ENCODE assay signal across 11 cellular contexts in the genomic region with DNA sequence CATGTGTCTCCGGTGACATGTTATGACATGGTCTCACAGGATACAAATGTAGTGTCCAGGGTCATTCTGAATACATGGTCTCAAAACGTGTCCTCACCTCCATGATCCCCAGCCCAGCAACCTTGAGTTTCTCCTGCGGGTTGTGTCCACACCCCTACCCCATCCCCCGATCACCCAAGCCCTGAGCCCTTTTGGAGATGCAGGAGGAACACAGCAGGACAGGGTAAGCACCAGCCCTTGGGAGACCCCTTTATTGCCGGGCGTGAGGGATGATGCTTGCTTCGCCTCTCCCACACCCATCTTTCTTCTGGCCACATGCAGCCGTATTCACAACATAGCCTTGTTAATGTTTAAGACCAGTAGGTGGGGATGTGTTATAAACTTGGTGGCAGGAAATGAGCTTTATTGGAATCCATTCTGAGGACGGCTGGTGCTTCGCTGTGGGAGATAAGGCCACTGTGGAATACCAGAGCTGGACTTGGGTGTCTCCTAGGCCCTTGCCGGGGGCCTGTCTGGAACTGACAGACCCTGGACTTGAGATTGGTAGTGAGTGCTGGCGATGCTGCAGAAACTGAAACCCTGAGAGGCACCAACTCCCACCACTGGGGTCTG. TPM values are rescaled to one million over a fixed set of nuclear protein-coding genes. Genes with fewer than 3 reads are reported as not detected.
DNase-seq lines count a peak whose midpoint lies in the region; ATAC-seq and TF ChIP-seq lines count a peak whose summit lies in the region.
"Had no signal": no experiment of that assay in that cellular context is flagged by ENCODE, and none has a peak within 500 bp of the region (broad histone marks: within the 10 kb centered on the region; RNA-seq: fewer than 3 reads in every experiment).

No MANE protein-coding gene starts in this region.

- intact Hi-C loops in breast epithelium (cut with DNase I; ENCODE audit: low total_unique reads) (no loop called here), testis (cut with DNase I; ENCODE audit: low total_unique reads) (no loop called here)

- no peak for ATAC-seq in GM21528 (IDR thresholded peaks at IDR 0.05; ENCODE audit: low FRiP score, unreplicated experiment)
- ATAC-seq: gastroesophageal sphincter had no signal

- H3K27me3 ChIP-seq in breast epithelium (peaks cover 6 to 75% of the 10 kb centered on the region in 2 donors), testis (no peaks in the 10 kb centered on the region)

- WGBS in testis, 2 donors: 40 to 49% methylated on average over 9 to 12 of the region's 12 CpGs

- peak; percentile 74 to 88 for DNase-seq in T47D (ENCODE audit: low read depth in 1 of 2, low spot score in 1 of 2)
- no peak for DNase-seq in breast epithelium (ENCODE audit: low spot score in 2 of 2)
- DNase-seq in NCI-H748 treated with DMSO at 0.1 percent for 48 hours (lab: John Stamatoyannopoulos, UW): peak; percentile 3
- DNase-seq in erythroblast (lab: John Stamatoyannopoulos, UW): peak; percentile 13 to 16
- DNase-seq in testis: peak; percentile 51
- DNase-seq in GM13977 (ENCODE audit: low spot score): no peak
- DNase-seq in OCI-M2 (lab: John Stamatoyannopoulos, UW; ENCODE audit: unreplicated experiment): no peak
- DNase-seq: activated CD4-positive, CD25-positive, alpha-beta regulatory T cell treated with anti-CD3 and anti-CD28 coated beads, Interleukin-2, amount 50 U/mL, for 72 hours had no signal

- no peak overlapping the region for H3K4me3 ChIP-seq in breast epithelium
- no peak overlapping the region for H3K4me3 ChIP-seq in testis
- H3K4me3 ChIP-seq: gastroesophageal sphincter, skin epidermis had no signal

- H3K27ac ChIP-seq in breast epithelium: no peak overlapping the region
- H3K27ac ChIP-seq in testis: no peak overlapping the region
- H3K27ac ChIP-seq: gastroesophageal sphincter, skin epidermis had no signal

- no peak for TF ChIP-seq POLR2A in breast epithelium (IDR thresholded peaks at IDR 0.05)
- no peak for TF ChIP-seq POLR2A in erythroblast (IDR thresholded peaks at IDR 0.05; ENCODE audit: low read length)
- no peak for TF ChIP-seq POLR2A in testis (IDR thresholded peaks at IDR 0.05)

- peaks cover 17 to 19% of the 10 kb centered on the region in 2 donors for H3K4me1 ChIP-seq in breast epithelium
- peaks cover 19% of the 10 kb centered on the region for H3K4me1 ChIP-seq in testis

- no peak for TF ChIP-seq CTCF in breast epithelium (IDR thresholded peaks at IDR 0.05)
- TF ChIP-seq CTCF in testis (IDR thresholded peaks at IDR 0.05): peak in 2 of 3 experiments; percentile 15
- no peak for TF ChIP-seq CTCF in GM13977 (IDR thresholded peaks at IDR 0.05; ENCODE audit: extremely low read depth, insufficient read depth, missing control alignments)

- H3K9me3 ChIP-seq in breast epithelium: no peaks in the 10 kb centered on the region
- no peaks in the 10 kb centered on the region for H3K9me3 ChIP-seq in testis
- H3K9me3 ChIP-seq: gastroesophageal sphincter had no signal

- in situ Hi-C loops in T47D (cut with HindIII; ENCODE audit: low pct_unique_long_range_greater_than_20kb, low sequenced_read_pairs): no loop called here
- in situ Hi-C loops in GM13977 (cut with MboI; ENCODE audit: low pct_unique_long_range_greater_than_20kb, low sequenced_read_pairs, unreplicated experiment): no loop called here

- H3K36me3 ChIP-seq in breast epithelium (no peaks in the 10 kb centered on the region), testis (ENCODE audit: low read depth, missing control alignments) (no peaks in the 10 kb centered on the region)
- H3K36me3 ChIP-seq: gastroesophageal sphincter had no signal

RNA-seq across cellular contexts. Expression of a gene that starts 5.5 kb away (rescaled TPM):
- total RNA-seq in breast epithelium (under 1 TPM in 2 of 3 donors, not detected in 1; under 0.01 TPM), testis (1 to 10 TPM; 2.6 to 3.1 TPM)
- polyA plus RNA-seq in testis (ENCODE audit: insufficient read depth, low read depth, low replicate concordance): 3.6 TPM

Comparison
In these comparisons a context has a peak if more than half of its experiments do, and no peak if none do; other contexts are left out.
1. DNase-seq: peak in T47D (2 of 2), NCI-H748 treated with DMSO at 0.1 percent for 48 hours (single experiment), erythroblast (2 of 2) and testis (single experiment); none in breast epithelium (0 of 2), GM13977 (single experiment) and OCI-M2 (single experiment).
2. CTCF ChIP-seq: peak in testis (2 of 3); none in breast epithelium (0 of 3) and GM13977 (single experiment).